ENCODE assay signal across 20 cellular contexts in the genomic region with DNA sequence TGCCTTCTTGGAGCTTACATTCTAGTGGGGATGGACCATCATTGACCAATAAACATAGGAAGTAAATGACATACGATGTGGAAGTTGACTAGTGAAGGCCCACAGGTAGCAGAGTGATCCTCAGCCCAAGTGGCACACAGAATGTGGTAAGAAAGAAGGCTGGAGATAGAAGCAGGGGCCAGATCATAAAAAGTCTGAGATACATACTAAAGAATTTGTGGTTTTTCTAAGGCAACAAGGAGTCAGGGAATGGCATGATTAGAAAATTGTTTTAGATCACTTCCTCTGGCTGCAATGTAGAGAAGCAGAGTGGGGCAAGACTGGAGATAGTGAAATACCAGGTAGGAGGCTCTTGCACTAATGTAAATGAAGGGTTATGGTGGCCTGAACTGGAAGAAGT.
DNase-seq lines count a peak whose midpoint lies in the region; TF ChIP-seq lines count a peak whose summit lies in the region.
"Had no signal": no experiment of that assay in that cellular context is flagged by ENCODE, and none has a peak within 500 bp of the region (broad histone marks: within the 10 kb centered on the region; RNA-seq: fewer than 3 reads in every experiment).

No MANE protein-coding gene starts in this region.

- H3K4me2 ChIP-seq in BLaER1 treated with 17β-estradiol and CSF1 and Interleukin-3, amounts not matched to agents 10 nM and 100 nM, result peak overlapping the region; percentile 47 to 68 (median 59); a peak in 10 of 22 replicates

- no peak overlapping the region for H3K9ac ChIP-seq in BLaER1 treated with 17β-estradiol and CSF1 and Interleukin-3, amounts not matched to agents 10 nM and 100 nM
- no peak overlapping the region for H3K9ac ChIP-seq in endodermal cell (ENCODE audit: extremely low read depth, low read length, poor library complexity, severe bottlenecking)

- H3K4me1 Mint-ChIP-seq in activated T-helper 1 cell treated with anti-CD3 and anti-CD28 coated beads, Interleukin-12 subunit alpha, Interleukin-12 subunit beta, Interleukin-2, Interleukin-4 antibody, amounts not matched to agents 30 ng/mL and 10 ng/mL and 1 ng/mL, durations not matched to agents 14 hours and 24 hours and 36 hours (ENCODE audit: low read depth), result peaks cover 56% of the 10 kb centered on the region
- H3K4me1 Mint-ChIP-seq in endodermal cell, result peaks cover 15% of the 10 kb centered on the region

- no peak for TF ChIP-seq CTCF in endodermal cell (conservative IDR thresholded peaks at IDR 0.05)

- DNase-seq in EH (ENCODE audit: low read depth) (peak; percentile 77), hepatic stellate cell (ENCODE audit: low spot score) (peak; percentile 14), NCI-H2196 treated with DMSO at 0.1 percent for 48 hours (lab: John Stamatoyannopoulos, UW; ENCODE audit: unreplicated experiment) (no peak), endodermal cell (no peak), SIG-M5 treated with dmso at 0.1 percent for 504 hours (lab: John Stamatoyannopoulos, UW; ENCODE audit: unreplicated experiment) (no peak)
- DNase-seq in activated T-helper 1 cell treated with anti-CD3 and anti-CD28 coated beads, Interleukin-12 subunit alpha, Interleukin-12 subunit beta, Interleukin-2, Interleukin-4 antibody, amounts not matched to agents 30 ng/mL and 10 ng/mL and 1 ng/mL, durations not matched to agents 14 hours and 24 hours and 36 hours (ENCODE audit: low spot score), result no peak
- DNase-seq in activated effector memory CD4-positive, alpha-beta T cell treated with Interleukin-2 at 50 U/mL for 16 hours, result no peak
- DNase-seq: activated CD8-positive, alpha-beta memory T cell treated with anti-CD3 and anti-CD28 coated beads, Interleukin-2, amount 10 ng/mL, durations not matched to agents 7 days and 5 days; activated naive CD4-positive, alpha-beta T cell treated with anti-CD3 and anti-CD28 coated beads for 36 hours; C1 segment of cervical spinal cord; cerebellar nuclear complex; H7; mesendoderm; NCI-H2081; NCI-H526 treated with DMSO at 0.1 percent for 48 hours; nucleus accumbens; stimulated activated CD4-positive, alpha-beta T cell treated with anti-CD3 and anti-CD28 coated beads, Interleukin-4, amount 100 ng/mL, for 4 hours; thyroid gland; WERI-Rb-1 had no signal

- no peaks in the 10 kb centered on the region for H4K20me1 ChIP-seq in BLaER1 treated with 17β-estradiol and CSF1 and Interleukin-3, amounts not matched to agents 10 nM and 100 nM

- H3K36me3 ChIP-seq in BLaER1 treated with 17β-estradiol and CSF1 and Interleukin-3, amounts not matched to agents 10 nM and 100 nM, result peaks cover 70 to 90% (median 77%) of the 10 kb centered on the region in 11 experiments
- peaks cover 71% of the 10 kb centered on the region for H3K36me3 ChIP-seq in endodermal cell (ENCODE audit: control insufficient read depth, insufficient read depth, low read length)

- peaks cover 54 to 66% (median 62%) of the 10 kb centered on the region in 10 experiments for H3K4me1 ChIP-seq in BLaER1 treated with 17β-estradiol and CSF1 and Interleukin-3, amounts not matched to agents 10 nM and 100 nM
- peaks cover 11% of the 10 kb centered on the region for H3K4me1 ChIP-seq in endodermal cell (ENCODE audit: control insufficient read depth, insufficient read depth, low read length)

- peaks cover 32 to 57% (median 42%) of the 10 kb centered on the region in 11 experiments for H3K9me3 ChIP-seq in BLaER1 treated with 17β-estradiol and CSF1 and Interleukin-3, amounts not matched to agents 10 nM and 100 nM (replicated peaks in 1 of 11)
- peaks cover 21% of the 10 kb centered on the region for H3K9me3 ChIP-seq in endodermal cell (ENCODE audit: control insufficient read depth, low read length)
- H3K9me3 ChIP-seq: thyroid gland had no signal

- no peak overlapping the region for H3K27ac Mint-ChIP-seq in activated T-helper 1 cell treated with anti-CD3 and anti-CD28 coated beads, Interleukin-12 subunit alpha, Interleukin-12 subunit beta, Interleukin-2, Interleukin-4 antibody, amounts not matched to agents 30 ng/mL and 10 ng/mL and 1 ng/mL, durations not matched to agents 14 hours and 24 hours and 36 hours
- H3K27ac Mint-ChIP-seq in endodermal cell, result no peak overlapping the region
- H3K27ac Mint-ChIP-seq: activated CD8-positive, alpha-beta memory T cell treated with anti-CD3 and anti-CD28 coated beads, Interleukin-2, amount 10 ng/mL, durations not matched to agents 7 days and 5 days; activated naive CD4-positive, alpha-beta T cell treated with anti-CD3 and anti-CD28 coated beads for 36 hours had no signal

- intact Hi-C loops in activated T-helper 1 cell treated with anti-CD3 and anti-CD28 coated beads, Interleukin-12 subunit alpha, Interleukin-12 subunit beta, Interleukin-2, Interleukin-4 antibody, amounts not matched to agents 30 ng/mL and 10 ng/mL and 1 ng/mL, durations not matched to agents 14 hours and 24 hours and 36 hours (cut with micrococcal nuclease), result loop anchor here (2.0 kb wide), 1 partner anchor 39 kb away; no protein-coding TSS in a partner anchor

- 92 to 100% methylated on average over 1 of the region's 1 CpG for WGBS in endodermal cell (ENCODE audit: insufficient coverage in 1 of 2, insufficient read length in 1 of 2), 2 experiments

- no peaks in the 10 kb centered on the region for H3K27me3 ChIP-seq in BLaER1 treated with 17β-estradiol and CSF1 and Interleukin-3, amounts not matched to agents 10 nM and 100 nM
- H3K27me3 ChIP-seq in endodermal cell (ENCODE audit: control insufficient read depth, insufficient read depth, low read length, poor library complexity, severe bottlenecking), result no peaks in the 10 kb centered on the region
- H3K27me3 ChIP-seq: thyroid gland had no signal

- no peak overlapping the region; a peak in 1 of 20 replicates for H3K4me3 ChIP-seq in BLaER1 treated with 17β-estradiol and CSF1 and Interleukin-3, amounts not matched to agents 10 nM and 100 nM
- no peak overlapping the region for H3K4me3 ChIP-seq in endodermal cell (ENCODE audit: low read length)
- H3K4me3 ChIP-seq: thyroid gland had no signal

- peak overlapping the region; percentile 4 for H3K4me3 Mint-ChIP-seq in activated T-helper 1 cell treated with anti-CD3 and anti-CD28 coated beads, Interleukin-12 subunit alpha, Interleukin-12 subunit beta, Interleukin-2, Interleukin-4 antibody, amounts not matched to agents 30 ng/mL and 10 ng/mL and 1 ng/mL, durations not matched to agents 14 hours and 24 hours and 36 hours
- H3K4me3 Mint-ChIP-seq in endodermal cell, result no peak overlapping the region
- H3K4me3 Mint-ChIP-seq: activated CD8-positive, alpha-beta memory T cell treated with anti-CD3 and anti-CD28 coated beads, Interleukin-2, amount 10 ng/mL, durations not matched to agents 7 days and 5 days; activated naive CD4-positive, alpha-beta T cell treated with anti-CD3 and anti-CD28 coated beads for 36 hours had no signal

- peaks cover 31% of the 10 kb centered on the region for H3K9me3 Mint-ChIP-seq in activated T-helper 1 cell treated with anti-CD3 and anti-CD28 coated beads, Interleukin-12 subunit alpha, Interleukin-12 subunit beta, Interleukin-2, Interleukin-4 antibody, amounts not matched to agents 30 ng/mL and 10 ng/mL and 1 ng/mL, durations not matched to agents 14 hours and 24 hours and 36 hours
- H3K9me3 Mint-ChIP-seq in endodermal cell, result peaks cover 16% of the 10 kb centered on the region

- no peaks in the 10 kb centered on the region for H3K27me3 Mint-ChIP-seq in activated T-helper 1 cell treated with anti-CD3 and anti-CD28 coated beads, Interleukin-12 subunit alpha, Interleukin-12 subunit beta, Interleukin-2, Interleukin-4 antibody, amounts not matched to agents 30 ng/mL and 10 ng/mL and 1 ng/mL, durations not matched to agents 14 hours and 24 hours and 36 hours (ENCODE audit: insufficient read depth)
- H3K27me3 Mint-ChIP-seq in endodermal cell (ENCODE audit: insufficient read depth), result no peaks in the 10 kb centered on the region
- H3K27me3 Mint-ChIP-seq: activated CD8-positive, alpha-beta memory T cell treated with anti-CD3 and anti-CD28 coated beads, Interleukin-2, amount 10 ng/mL, durations not matched to agents 7 days and 5 days had no signal

- peak overlapping the region in 1 of 11 experiments; percentile 33; a peak in 1 of 22 replicates for H3K27ac ChIP-seq in BLaER1 treated with 17β-estradiol and CSF1 and Interleukin-3, amounts not matched to agents 10 nM and 100 nM
- no peak overlapping the region for H3K27ac ChIP-seq in endodermal cell (ENCODE audit: low read depth, low read length)
- H3K27ac ChIP-seq: thyroid gland, WERI-Rb-1 had no signal

- H3K36me3 Mint-ChIP-seq in activated T-helper 1 cell treated with anti-CD3 and anti-CD28 coated beads, Interleukin-12 subunit alpha, Interleukin-12 subunit beta, Interleukin-2, Interleukin-4 antibody, amounts not matched to agents 30 ng/mL and 10 ng/mL and 1 ng/mL, durations not matched to agents 14 hours and 24 hours and 36 hours (ENCODE audit: low read depth), result peaks cover 65% of the 10 kb centered on the region
- H3K36me3 Mint-ChIP-seq in endodermal cell (ENCODE audit: low read depth), result peaks cover 70% of the 10 kb centered on the region

Comparison
In these comparisons a context has a peak if more than half of its experiments do, and no peak if none do; other contexts are left out.
1. DNase-seq: peak in EH (single experiment) and hepatic stellate cell (single experiment); none in activated T-helper 1 cell treated with anti-CD3 and anti-CD28 coated beads, Interleukin-12 subunit alpha, Interleukin-12 subunit beta, Interleukin-2, Interleukin-4 antibody, amounts not matched to agents 30 ng/mL and 10 ng/mL and 1 ng/mL, durations not matched to agents 14 hours and 24 hours and 36 hours (single experiment), NCI-H2196 treated with DMSO at 0.1 percent for 48 hours (single experiment), endodermal cell (single experiment), SIG-M5 treated with dmso at 0.1 percent for 504 hours (single experiment) and activated effector memory CD4-positive, alpha-beta T cell treated with Interleukin-2 at 50 U/mL for 16 hours (single experiment).